19 cellular contexts compared by ENCODE assay signal in the genomic region with DNA sequence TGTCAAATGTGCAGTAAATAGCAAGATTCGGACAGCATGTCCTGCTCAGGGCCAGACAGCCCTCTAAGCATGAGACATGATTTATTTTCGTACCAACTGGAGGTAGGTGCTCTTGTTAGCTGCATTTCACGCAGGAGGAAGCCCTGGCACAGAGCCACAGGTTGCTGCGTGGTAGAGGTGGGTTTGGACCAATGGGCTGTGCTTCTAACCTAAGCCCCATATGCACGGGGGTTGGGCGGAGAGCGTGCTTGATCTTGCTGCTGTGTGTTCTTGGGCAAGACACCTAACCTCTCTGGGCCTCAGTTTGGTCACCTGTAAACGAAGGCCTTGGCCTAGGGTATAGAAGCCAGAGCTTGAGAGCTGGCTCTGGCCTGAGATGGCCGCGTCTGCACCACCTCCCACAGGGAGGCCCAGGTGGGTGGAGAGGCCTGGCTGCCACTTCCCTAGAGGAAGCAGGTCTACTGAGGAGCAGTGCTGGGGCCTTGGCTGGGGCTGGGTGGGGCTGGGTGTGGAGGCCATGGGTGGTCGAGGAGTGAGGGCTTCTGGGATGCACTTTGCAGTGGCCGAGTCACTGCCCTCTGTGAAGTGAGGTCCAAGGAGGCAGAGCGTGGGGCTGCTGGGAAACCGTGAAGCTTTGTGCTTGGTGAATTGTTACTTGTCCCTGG. TPM values are rescaled to one million over a fixed set of nuclear protein-coding genes. Genes with fewer than 3 reads are reported as not detected.
DNase-seq lines count a peak whose midpoint lies in the region; ATAC-seq and TF ChIP-seq lines count a peak whose summit lies in the region.
"Had no signal": no experiment of that assay in that cellular context is flagged by ENCODE, and none has a peak within 500 bp of the region (broad histone marks: within the 10 kb centered on the region; RNA-seq: fewer than 3 reads in every experiment).

No MANE protein-coding gene starts in this region.

- no peaks in the 10 kb centered on the region for H3K27me3 Mint-ChIP-seq in activated CD8-positive, alpha-beta T cell treated with anti-CD3 and anti-CD28 coated beads for 36 hours
- H3K27me3 Mint-ChIP-seq in activated CD8-positive, alpha-beta T cell treated with anti-CD3 and anti-CD28 coated beads, Interleukin-2, amount 10 ng/mL, durations not matched to agents 7 days and 5 days (ENCODE audit: low read depth) = no peaks in the 10 kb centered on the region
- no peaks in the 10 kb centered on the region for H3K27me3 Mint-ChIP-seq in memory B cell

- H3K27me3 ChIP-seq in duodenal mucosa (ENCODE audit: control insufficient read depth in 1 of 2, insufficient read depth in 2 of 2, low read length in 2 of 2) = no peaks in the 10 kb centered on the region
- H3K27me3 ChIP-seq in upper lobe of right lung = no peaks in the 10 kb centered on the region
- H3K27me3 ChIP-seq: uterus had no signal

- CTCF ChIA-PET in activated CD8-positive, alpha-beta T cell treated with anti-CD3 and anti-CD28 coated beads for 36 hours (lab: Charles Lee) = interaction anchor here (0.6 to 1.1 kb wide), 2 partner anchors 18 to 133 kb away, joined by 3 to 4 read pairs; no protein-coding TSS in a partner anchor
- CTCF ChIA-PET in activated CD8-positive, alpha-beta T cell treated with anti-CD3 and anti-CD28 coated beads, Interleukin-2, amount 10 ng/mL, durations not matched to agents 7 days and 5 days (lab: Charles Lee) = no interaction called here

- no peak for ATAC-seq in activated CD8-positive, alpha-beta T cell treated with anti-CD3 and anti-CD28 coated beads for 36 hours
- ATAC-seq in activated CD8-positive, alpha-beta T cell treated with anti-CD3 and anti-CD28 coated beads, Interleukin-2, amount 10 ng/mL, durations not matched to agents 7 days and 5 days = no peak
- ATAC-seq in memory B cell (ENCODE audit: low read depth) = no peak
- ATAC-seq in upper lobe of right lung = no peak
- no peak for ATAC-seq in GM21723 (IDR thresholded peaks at IDR 0.05; ENCODE audit: unreplicated experiment)
- ATAC-seq: Panc1 had no signal

- H3K9me3 ChIP-seq in duodenal mucosa (ENCODE audit: control insufficient read depth in 1 of 2, low read length in 2 of 2) (no peaks in the 10 kb centered on the region), upper lobe of right lung (no peaks in the 10 kb centered on the region)
- H3K9me3 ChIP-seq: uterus had no signal

- intact Hi-C loops in activated CD8-positive, alpha-beta T cell treated with anti-CD3 and anti-CD28 coated beads for 36 hours (cut with micrococcal nuclease) = loop anchor here (10.0 kb wide), 1 partner anchor 93 kb away; no protein-coding TSS in a partner anchor
- intact Hi-C loops in upper lobe of right lung (cut with DNase I) = no loop called here

- H3K4me3 ChIP-seq in duodenal mucosa (ENCODE audit: low read depth in 1 of 2, low read length in 2 of 2) (peak overlapping the region in 1 of 2 donors; percentile 49), upper lobe of right lung (no peak overlapping the region)
- H3K4me3 ChIP-seq: uterus had no signal

- peak overlapping the region; percentile 75 for H3K27ac ChIP-seq in duodenal mucosa (ENCODE audit: low read depth, low read length)
- no peak overlapping the region for H3K27ac ChIP-seq in upper lobe of right lung
- H3K27ac ChIP-seq: uterus, VCaP had no signal

- no peak overlapping the region for H3K27ac Mint-ChIP-seq in activated CD8-positive, alpha-beta T cell treated with anti-CD3 and anti-CD28 coated beads for 36 hours
- H3K27ac Mint-ChIP-seq in activated CD8-positive, alpha-beta T cell treated with anti-CD3 and anti-CD28 coated beads, Interleukin-2, amount 10 ng/mL, durations not matched to agents 7 days and 5 days = no peak overlapping the region
- H3K27ac Mint-ChIP-seq in memory B cell = no peak overlapping the region
- H3K27ac Mint-ChIP-seq: activated naive CD8-positive, alpha-beta T cell treated with anti-CD3 and anti-CD28 coated beads, Interleukin-2, amount 10 ng/mL, durations not matched to agents 7 days and 5 days had no signal

- DNase-seq in activated CD8-positive, alpha-beta T cell treated with anti-CD3 and anti-CD28 coated beads for 36 hours = peak; percentile 23
- DNase-seq in activated CD8-positive, alpha-beta T cell treated with anti-CD3 and anti-CD28 coated beads, Interleukin-2, amount 10 ng/mL, durations not matched to agents 7 days and 5 days = no peak
- DNase-seq in memory B cell (ENCODE audit: low spot score in 2 of 2) (no peak), upper lobe of right lung (peak; percentile 67), NCI-H1048 (lab: John Stamatoyannopoulos, UW) (no peak), GM03348 (ENCODE audit: low spot score) (no peak)
- DNase-seq: 8988T; activated CD8-positive, alpha-beta memory T cell treated with anti-CD3 and anti-CD28 coated beads, Interleukin-2, amount 50 U/mL, for 48 hours; activated naive CD8-positive, alpha-beta T cell treated with anti-CD3 and anti-CD28 coated beads, Interleukin-2, amount 10 ng/mL, durations not matched to agents 7 days and 5 days; HCEC 1CT; Kasumi-1; NCI-H187; NCI-H526 treated with DMSO at 0.1 percent for 48 hours; stimulated activated CD4-positive, alpha-beta T cell treated with anti-CD3 and anti-CD28 coated beads, Interleukin-2, amount 100 ng/mL, for 48 hours had no signal

- peak overlapping the region; percentile 63 to 69 for H3K9ac ChIP-seq in duodenal mucosa (ENCODE audit: low read depth in 1 of 2, low read length in 2 of 2)

- no peaks in the 10 kb centered on the region for H3K36me3 Mint-ChIP-seq in activated CD8-positive, alpha-beta T cell treated with anti-CD3 and anti-CD28 coated beads for 36 hours (ENCODE audit: low read depth)
- H3K36me3 Mint-ChIP-seq in activated CD8-positive, alpha-beta T cell treated with anti-CD3 and anti-CD28 coated beads, Interleukin-2, amount 10 ng/mL, durations not matched to agents 7 days and 5 days (ENCODE audit: low read depth) = peaks cover 2% of the 10 kb centered on the region
- H3K36me3 Mint-ChIP-seq in memory B cell = no peaks in the 10 kb centered on the region
- H3K36me3 Mint-ChIP-seq: activated naive CD8-positive, alpha-beta T cell treated with anti-CD3 and anti-CD28 coated beads, Interleukin-2, amount 10 ng/mL, durations not matched to agents 7 days and 5 days had no signal

- peaks cover 23% of the 10 kb centered on the region for H3K4me1 Mint-ChIP-seq in activated CD8-positive, alpha-beta T cell treated with anti-CD3 and anti-CD28 coated beads for 36 hours (ENCODE audit: low read depth)
- H3K4me1 Mint-ChIP-seq in activated CD8-positive, alpha-beta T cell treated with anti-CD3 and anti-CD28 coated beads, Interleukin-2, amount 10 ng/mL, durations not matched to agents 7 days and 5 days (ENCODE audit: low read depth) = peaks cover 45% of the 10 kb centered on the region
- H3K4me1 Mint-ChIP-seq in memory B cell = peaks cover 51% of the 10 kb centered on the region

- POLR2A ChIA-PET in activated CD8-positive, alpha-beta T cell treated with anti-CD3 and anti-CD28 coated beads for 36 hours (lab: Charles Lee) = interaction anchor here (0.6 to 1.2 kb wide), 3 partner anchors 20 to 152 kb away, joined by 3 read pairs; no protein-coding TSS in a partner anchor
- POLR2A ChIA-PET in activated CD8-positive, alpha-beta T cell treated with anti-CD3 and anti-CD28 coated beads, Interleukin-2, amount 10 ng/mL, durations not matched to agents 7 days and 5 days (lab: Charles Lee) = no interaction called here

- peaks cover 71 to 83% of the 10 kb centered on the region in 2 donors for H3K4me1 ChIP-seq in duodenal mucosa (ENCODE audit: control insufficient read depth in 1 of 2, insufficient read depth in 2 of 2, low read length in 2 of 2)
- peaks cover 55% of the 10 kb centered on the region for H3K4me1 ChIP-seq in upper lobe of right lung

- H3K9me3 Mint-ChIP-seq in activated CD8-positive, alpha-beta T cell treated with anti-CD3 and anti-CD28 coated beads for 36 hours = no peaks in the 10 kb centered on the region
- no peaks in the 10 kb centered on the region for H3K9me3 Mint-ChIP-seq in activated CD8-positive, alpha-beta T cell treated with anti-CD3 and anti-CD28 coated beads, Interleukin-2, amount 10 ng/mL, durations not matched to agents 7 days and 5 days (ENCODE audit: insufficient read depth)
- no peaks in the 10 kb centered on the region for H3K9me3 Mint-ChIP-seq in memory B cell
- H3K9me3 Mint-ChIP-seq: activated naive CD8-positive, alpha-beta T cell treated with anti-CD3 and anti-CD28 coated beads, Interleukin-2, amount 10 ng/mL, durations not matched to agents 7 days and 5 days had no signal

- no peak for TF ChIP-seq CTCF in activated CD8-positive, alpha-beta T cell treated with anti-CD3 and anti-CD28 coated beads for 36 hours (IDR thresholded peaks at IDR 0.05)
- no peak for TF ChIP-seq CTCF in upper lobe of right lung (IDR thresholded peaks at IDR 0.05)

- H3K36me3 ChIP-seq in duodenal mucosa (ENCODE audit: control insufficient read depth in 1 of 2, insufficient read depth in 2 of 2, low read length in 2 of 2) (no peaks in the 10 kb centered on the region), upper lobe of right lung (no peaks in the 10 kb centered on the region)
- H3K36me3 ChIP-seq: uterus had no signal

- no peak overlapping the region for H3K4me3 Mint-ChIP-seq in activated CD8-positive, alpha-beta T cell treated with anti-CD3 and anti-CD28 coated beads for 36 hours
- H3K4me3 Mint-ChIP-seq in activated CD8-positive, alpha-beta T cell treated with anti-CD3 and anti-CD28 coated beads, Interleukin-2, amount 10 ng/mL, durations not matched to agents 7 days and 5 days = no peak overlapping the region
- H3K4me3 Mint-ChIP-seq in memory B cell = peak overlapping the region; percentile 52
- H3K4me3 Mint-ChIP-seq: activated naive CD8-positive, alpha-beta T cell treated with anti-CD3 and anti-CD28 coated beads, Interleukin-2, amount 10 ng/mL, durations not matched to agents 7 days and 5 days had no signal

RNA-seq across cellular contexts. Expression of a gene that starts 38.5 kb away (rescaled TPM):
- 10 to 100 TPM; 26.9 to 28.1 TPM for total RNA-seq in activated CD8-positive, alpha-beta T cell treated with anti-CD3 and anti-CD28 coated beads for 36 hours
- 10 to 100 TPM; 41.2 to 42.1 TPM for total RNA-seq in activated CD8-positive, alpha-beta T cell treated with anti-CD3 and anti-CD28 coated beads, Interleukin-2, amount 10 ng/mL, durations not matched to agents 7 days and 5 days
- 71.4 TPM for total RNA-seq in upper lobe of right lung

RNA-seq across cellular contexts. Expression of a gene that starts 44.3 kb away (rescaled TPM):
- total RNA-seq in activated CD8-positive, alpha-beta T cell treated with anti-CD3 and anti-CD28 coated beads for 36 hours = under 1 TPM; 0.25 to 0.36 TPM
- under 1 TPM in 1 of 2 experiments, not detected in 1; 0.08 TPM for total RNA-seq in activated CD8-positive, alpha-beta T cell treated with anti-CD3 and anti-CD28 coated beads, Interleukin-2, amount 10 ng/mL, durations not matched to agents 7 days and 5 days
- 53.5 TPM for total RNA-seq in upper lobe of right lung

Comparison
In these comparisons a context has a peak if more than half of its experiments do, and no peak if none do; other contexts are left out.
1. DNase-seq: peak in activated CD8-positive, alpha-beta T cell treated with anti-CD3 and anti-CD28 coated beads for 36 hours (single experiment) and upper lobe of right lung (single experiment); none in activated CD8-positive, alpha-beta T cell treated with anti-CD3 and anti-CD28 coated beads, Interleukin-2, amount 10 ng/mL, durations not matched to agents 7 days and 5 days (single experiment), memory B cell (0 of 2), NCI-H1048 (single experiment) and GM03348 (single experiment).
2. RNA of a gene that starts 44.3 kb away (total RNA-seq): 53.5 TPM in upper lobe of right lung (single experiment); 0.25 to 0.36 TPM in activated CD8-positive, alpha-beta T cell treated with anti-CD3 and anti-CD28 coated beads for 36 hours and 0.08 TPM in activated CD8-positive, alpha-beta T cell treated with anti-CD3 and anti-CD28 coated beads, Interleukin-2, amount 10 ng/mL, durations not matched to agents 7 days and 5 days; every median in the first group is over 10 times any median in the second.